In genomic region chr2:230902180-230902899, GRCh38 we compare ENCODE assay signal across 8 cellular contexts. TPM values are rescaled to one million over a fixed set of nuclear protein-coding genes. Genes with fewer than 3 reads are reported as not detected.
DNase-seq lines count a peak whose midpoint lies in the region; ATAC-seq, FAIRE-seq and TF ChIP-seq lines count a peak whose summit lies in the region.

No MANE protein-coding gene starts in this region.

- peak; percentile 71 for ATAC-seq in HG03521 (IDR thresholded peaks at IDR 0.05; ENCODE audit: unreplicated experiment)
- ATAC-seq in activated T-helper 17 cell treated with anti-CD3 and anti-CD28 coated beads, Interleukin-2, amount 50 U/mL, for 72 hours (replicated peaks): peak; percentile 38

- FAIRE-seq in frontal cortex (lab: Jason Lieb, UNC): no peak

- TF ChIP-seq CTCF in glutamatergic neuron (IDR thresholded peaks at IDR 0.05; ENCODE audit: partially characterized antibody, unreplicated experiment) (peak; percentile 71), retinal pigment epithelial cell (conservative IDR thresholded peaks at IDR 0.05; ENCODE audit: low read depth, low read length) (peak; percentile 91)

- peak; percentile 14 for DNase-seq in CMK (ENCODE audit: low read depth)
- peak; percentile 76 for DNase-seq in GM19238 (ENCODE audit: insufficient read length, low spot score)
- peak; percentile 78 for DNase-seq in OCI-M1 (lab: John Stamatoyannopoulos, UW)
- DNase-seq in glutamatergic neuron: peak; percentile 70
- DNase-seq in retinal pigment epithelial cell (ENCODE audit: low read depth): no peak
- DNase-seq in frontal cortex (ENCODE audit: low spot score in 2 of 2): no peak

- H3K4me3 Mint-ChIP-seq in activated T-helper 17 cell treated with anti-CD3 and anti-CD28 coated beads, Interleukin-2, amount 50 U/mL, for 72 hours: peak overlapping the region; percentile 69
- no peak overlapping the region for H3K4me3 Mint-ChIP-seq in glutamatergic neuron (ENCODE audit: unreplicated experiment)

- peaks cover 41% of the 10 kb centered on the region for H3K36me3 Mint-ChIP-seq in activated T-helper 17 cell treated with anti-CD3 and anti-CD28 coated beads, Interleukin-2, amount 50 U/mL, for 72 hours (ENCODE audit: low read depth)
- no peaks in the 10 kb centered on the region for H3K36me3 Mint-ChIP-seq in glutamatergic neuron (ENCODE audit: unreplicated experiment)

- no peak overlapping the region for H3K4me3 ChIP-seq in retinal pigment epithelial cell (ENCODE audit: low read length)

- H3K9me3 Mint-ChIP-seq in activated T-helper 17 cell treated with anti-CD3 and anti-CD28 coated beads, Interleukin-2, amount 50 U/mL, for 72 hours: no peaks in the 10 kb centered on the region
- no peaks in the 10 kb centered on the region for H3K9me3 Mint-ChIP-seq in glutamatergic neuron (ENCODE audit: unreplicated experiment)

- H3K27me3 Mint-ChIP-seq in activated T-helper 17 cell treated with anti-CD3 and anti-CD28 coated beads, Interleukin-2, amount 50 U/mL, for 72 hours: peaks cover 8% of the 10 kb centered on the region
- H3K27me3 Mint-ChIP-seq in glutamatergic neuron (ENCODE audit: unreplicated experiment): peaks cover 2% of the 10 kb centered on the region

- no peak overlapping the region for H3K27ac Mint-ChIP-seq in activated T-helper 17 cell treated with anti-CD3 and anti-CD28 coated beads, Interleukin-2, amount 50 U/mL, for 72 hours
- no peak overlapping the region for H3K27ac Mint-ChIP-seq in glutamatergic neuron (ENCODE audit: unreplicated experiment)

- peaks cover 27% of the 10 kb centered on the region for H3K4me1 Mint-ChIP-seq in activated T-helper 17 cell treated with anti-CD3 and anti-CD28 coated beads, Interleukin-2, amount 50 U/mL, for 72 hours
- peaks cover 2% of the 10 kb centered on the region for H3K4me1 Mint-ChIP-seq in glutamatergic neuron (ENCODE audit: low read depth, unreplicated experiment)

RNA-seq across cellular contexts. Expression of gene GPR55, which starts 22.7 kb away (rescaled TPM):
- total RNA-seq in activated T-helper 17 cell treated with anti-CD3 and anti-CD28 coated beads, Interleukin-2, amount 50 U/mL, for 72 hours: 10 to 100 TPM; 11.1 to 19.9 TPM
- not detected for total RNA-seq in glutamatergic neuron (ENCODE audit: unreplicated experiment)
- total RNA-seq in frontal cortex: not detected

RNA-seq across cellular contexts. Expression of gene ITM2C, which starts 37.6 kb away (rescaled TPM):
- total RNA-seq in activated T-helper 17 cell treated with anti-CD3 and anti-CD28 coated beads, Interleukin-2, amount 50 U/mL, for 72 hours: 10 to 100 TPM; 28.7 to 45.0 TPM
- total RNA-seq in glutamatergic neuron (ENCODE audit: unreplicated experiment): 72.0 TPM
- total RNA-seq in frontal cortex: 110 TPM

Comparison
In these comparisons a context has a peak if more than half of its experiments do, and no peak if none do; other contexts are left out.
1. DNase-seq: peak in CMK (single experiment), GM19238 (single experiment), OCI-M1 (single experiment) and glutamatergic neuron (single experiment); none in retinal pigment epithelial cell (single experiment) and frontal cortex (0 of 2).
2. RNA of gene GPR55, which starts 22.7 kb away (total RNA-seq): 11.1 to 19.9 TPM in activated T-helper 17 cell treated with anti-CD3 and anti-CD28 coated beads, Interleukin-2, amount 50 U/mL, for 72 hours; not detected in glutamatergic neuron (single experiment) and not detected in frontal cortex (single experiment); every median in the first group is over 10 times any median in the second.